ENCODE assay signal across 8 cellular contexts in genomic region chr12:6827982-6828670, GRCh38. TPM values are rescaled to one million over a fixed set of nuclear protein-coding genes. Genes with fewer than 3 reads are reported as not detected.
DNase-seq lines count a peak whose midpoint lies in the region; ATAC-seq and TF ChIP-seq lines count a peak whose summit lies in the region.

P3H3 (plus strand) TSS chr12:6828407; CDS start chr12:6828441, 34 bp downstream.

- TF ChIP-seq CTCF in HEK293 (tag by site-specific recombination; IDR thresholded peaks at IDR 0.05) (no peak), lower lobe of right lung (IDR thresholded peaks at IDR 0.05) (no peak)

- DNase-seq in Ammon's horn (ENCODE audit: low spot score) (peak; percentile 51), SJCRH30 (peak; percentile 65 to 67), lower lobe of right lung (no peak), superior temporal gyrus (ENCODE audit: extremely low spot score) (peak; percentile 21), GM19238 (ENCODE audit: insufficient read length, low spot score) (no peak), medulla oblongata (ENCODE audit: extremely low spot score) (no peak)

- H3K4me1 ChIP-seq in HEK293 (ENCODE audit: control insufficient read depth, insufficient read depth, low read length) = no peaks in the 10 kb centered on the region
- H3K4me1 ChIP-seq in SJCRH30 = peaks cover 9% of the 10 kb centered on the region
- peaks cover 39% of the 10 kb centered on the region for H3K4me1 ChIP-seq in ectodermal cell (ENCODE audit: control insufficient read depth, insufficient read depth, low read length)
- peaks cover 16% of the 10 kb centered on the region for H3K4me1 ChIP-seq in lower lobe of right lung

- peak; percentile 3 to 35 for ATAC-seq in lower lobe of right lung

- intact Hi-C loops in lower lobe of right lung (cut with DNase I) = no loop called here

- H3K27ac ChIP-seq in HEK293 (ENCODE audit: extremely low read depth, low read depth, low read length) = peak within 1 kb of the TSS; percentile 86; the same call in 1 of the 2 replicates
- H3K27ac ChIP-seq in SJCRH30 = peak within 1 kb of the TSS; percentile 64
- peak within 1 kb of the TSS; percentile 60 for H3K27ac ChIP-seq in ectodermal cell (ENCODE audit: insufficient read depth, low read depth, low read length, poor library complexity, severe bottlenecking)
- peak within 1 kb of the TSS; percentile 64 for H3K27ac ChIP-seq in lower lobe of right lung

- H3K9me3 ChIP-seq in HEK293 (ENCODE audit: control insufficient read depth, insufficient read depth, low read depth, low read length) = no peaks in the 10 kb centered on the region
- H3K9me3 ChIP-seq in SJCRH30 (replicated peaks) = no peaks in the 10 kb centered on the region
- H3K9me3 ChIP-seq in ectodermal cell (ENCODE audit: control insufficient read depth, low read length) = no peaks in the 10 kb centered on the region
- no peaks in the 10 kb centered on the region for H3K9me3 ChIP-seq in lower lobe of right lung

- 0% methylated on average over 41 to 42 of the region's 42 CpGs for WGBS in ectodermal cell, 2 experiments

- POLR2A ChIA-PET in HEK293 (lab: Yijun Ruan, JAX) = interaction anchor here (0.7 to 6.0 kb wide), 10 partner anchors 24 to 294 kb away, joined by 3 to 55 read pairs (median 4); partner anchors contain the start of genes CDCA3, COPS7A, GAPDH and MLF2

- H3K36me3 ChIP-seq in HEK293 (ENCODE audit: control insufficient read depth in 2 of 2, insufficient read depth in 1 of 2, low read length in 2 of 2) (peaks cover 3 to 33% of the 10 kb centered on the region in 2 experiments), SJCRH30 (peaks cover 16% of the 10 kb centered on the region), ectodermal cell (ENCODE audit: control insufficient read depth, insufficient read depth, low read length) (peaks cover 16% of the 10 kb centered on the region), lower lobe of right lung (no peaks in the 10 kb centered on the region)

- H3K4me3 ChIP-seq in HEK293 (ENCODE audit: low read depth, low read length) (peak within 1 kb of the TSS; percentile 47), SJCRH30 (peak within 1 kb of the TSS; percentile 99), ectodermal cell (ENCODE audit: insufficient read depth, low read depth, low read length) (peak within 1 kb of the TSS; percentile 96), lower lobe of right lung (peak within 1 kb of the TSS; percentile 71)

- H3K27me3 ChIP-seq in SJCRH30 (no peaks in the 10 kb centered on the region), ectodermal cell (ENCODE audit: control insufficient read depth, insufficient read depth, low read length, poor library complexity, severe bottlenecking) (no peaks in the 10 kb centered on the region), lower lobe of right lung (ENCODE audit: low read depth) (peaks cover 29% of the 10 kb centered on the region)

- CTCF ChIA-PET in HEK293 (lab: Yijun Ruan, JAX) = interaction anchor here (0.6 to 8.1 kb wide), 9 partner anchors 23 to 96 kb away, joined by 3 to 116 read pairs (median 3); partner anchors contain the start of genes MLF2, TPI1 and USP5

TF ChIP-seq in HEK293, 187 proteins besides CTCF, POLR2A, EP300 and RAD21 (continues in another document):
- TF ChIP-seq ZNF549 (tag by site-specific recombination; IDR thresholded peaks at IDR 0.05) = no peak
- peak; percentile 89 for TF ChIP-seq ZNF596 (tag by site-specific recombination; IDR thresholded peaks at IDR 0.05)
- TF ChIP-seq ZNF645 (tag by site-specific recombination; IDR thresholded peaks at IDR 0.05) = no peak
- no peak for TF ChIP-seq ZNF155 (tag by site-specific recombination; IDR thresholded peaks at IDR 0.05)
- no peak for TF ChIP-seq ZSCAN30 (tag by site-specific recombination; IDR thresholded peaks at IDR 0.05)
- TF ChIP-seq ZNF624 (tag by site-specific recombination; IDR thresholded peaks at IDR 0.05) = no peak
- TF ChIP-seq ZIC2 (tag by site-specific recombination; IDR thresholded peaks at IDR 0.05) = no peak
- no peak for TF ChIP-seq ZNF37A (tag by site-specific recombination; IDR thresholded peaks at IDR 0.05)
- TF ChIP-seq ZNF449 (tag by site-specific recombination; IDR thresholded peaks at IDR 0.05) = no peak
- TF ChIP-seq ZNF280C (tag by site-specific recombination; IDR thresholded peaks at IDR 0.05) = no peak
- TF ChIP-seq ZNF416 (tag by site-specific recombination; IDR thresholded peaks at IDR 0.05) = no peak
- TF ChIP-seq KLF8 (tag by site-specific recombination; IDR thresholded peaks at IDR 0.05) = peak; percentile 93
- peak; percentile 57; the same call in 1 of the 2 replicates for TF ChIP-seq ZBTB17 (tag by site-specific recombination; IDR thresholded peaks at IDR 0.05)
- TF ChIP-seq GLIS1 (tag by site-specific recombination; IDR thresholded peaks at IDR 0.05) = 0 out of 2 replicates have a peak, but pooled peaks have one; percentile 4
- no peak for TF ChIP-seq ZNF354C (tag by site-specific recombination; IDR thresholded peaks at IDR 0.05; ENCODE audit: borderline replicate concordance, low read depth)
- no peak for TF ChIP-seq ZNF202 (tag by site-specific recombination; IDR thresholded peaks at IDR 0.05; ENCODE audit: borderline replicate concordance)
- TF ChIP-seq ZNF398 (tag by site-specific recombination; IDR thresholded peaks at IDR 0.05) = peak; percentile 100
- TF ChIP-seq ZNF639 (tag by site-specific recombination; IDR thresholded peaks at IDR 0.05) = peak; percentile 95
- no peak for TF ChIP-seq ZNF837 (tag by site-specific recombination; IDR thresholded peaks at IDR 0.05)

RNA-seq across cellular contexts. Expression of gene P3H3, which starts in this region (rescaled TPM):
- total RNA-seq in SJCRH30 (2014; rRNA removed; shearing (Covaris generic)) = 13.7 and 19.3 TPM in 2 replicates
- 78.0 TPM for polyA plus RNA-seq in ectodermal cell (2013, experiment 1 of 4)
- 71.0 TPM for polyA plus RNA-seq in ectodermal cell (2013, experiment 2 of 4)
- 49.6 TPM for polyA plus RNA-seq in ectodermal cell (2013, experiment 3 of 4)
- polyA plus RNA-seq in ectodermal cell (2013, experiment 4 of 4) = 52.8 TPM
- 7.0 TPM for total RNA-seq in lower lobe of right lung

Comparison
In these comparisons a context has a peak if more than half of its experiments do, and no peak if none do; other contexts are left out.
1. DNase-seq: peak in Ammon's horn (single experiment), SJCRH30 (2 of 2) and superior temporal gyrus (single experiment); none in lower lobe of right lung (single experiment), GM19238 (single experiment) and medulla oblongata (single experiment).
2. H3K4me3 ChIP-seq: peak in every context shown above with its lines; median percentile 99 in SJCRH30; 96 in ectodermal cell; 71 in lower lobe of right lung; 47 in HEK293.
3. Peak in every context shown above with its lines, with median percentiles within 50 percentile points of each other: H3K27ac ChIP-seq.